28 cellular contexts compared by ENCODE assay signal in the genomic region with DNA sequence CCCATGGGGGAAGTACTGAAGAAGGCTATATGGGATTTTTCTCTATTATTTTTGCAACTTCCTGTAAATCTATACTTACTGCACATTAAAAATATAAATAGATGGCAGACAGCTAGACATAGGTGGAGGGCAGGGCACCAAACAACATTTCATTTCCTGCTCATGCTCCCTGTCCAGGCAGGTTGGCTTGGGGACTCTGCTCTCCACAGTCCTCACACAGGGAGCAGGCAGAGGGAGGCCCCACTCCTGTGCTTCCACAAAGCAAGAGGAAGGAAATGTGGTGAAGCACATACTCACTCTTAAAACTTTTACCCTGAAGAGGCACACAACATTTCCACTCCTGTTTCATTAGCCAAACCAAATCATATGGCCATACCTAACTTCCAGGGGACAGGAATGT. TPM values are rescaled to one million over a fixed set of nuclear protein-coding genes. Genes with fewer than 3 reads are reported as not detected.
A peak's percentile ranks its signal among the peaks of the same experiment; 100 is the strongest.
DNase-seq lines count a peak whose midpoint lies in the region; ATAC-seq, FAIRE-seq and TF ChIP-seq lines count a peak whose summit lies in the region.
"Had no signal": no experiment of that assay in that cellular context is flagged by ENCODE, and none has a peak within 500 bp of the region (broad histone marks: within the 10 kb centered on the region; RNA-seq: fewer than 3 reads in every experiment).

No MANE protein-coding gene starts in this region.

- no peaks in the 10 kb centered on the region for H3K9me3 ChIP-seq in A673 (ENCODE audit: low read depth, low read length, poor library complexity, severe bottlenecking)
- H3K9me3 ChIP-seq: body of pancreas, right lobe of liver, upper lobe of left lung had no signal

- no peak for TF ChIP-seq CTCF in A673 (conservative IDR thresholded peaks at IDR 0.05; ENCODE audit: low read depth, low read length)

- peak; percentile 65 for FAIRE-seq in HTR-8/SVneo (lab: Jason Lieb, UNC)
- FAIRE-seq: colon, D721Med had no signal

- H3K27ac ChIP-seq in A673 (ENCODE audit: low read depth, low read length, poor library complexity, severe bottlenecking), result peak overlapping the region; percentile 23
- H3K27ac ChIP-seq: body of pancreas, parathyroid adenoma, right lobe of liver, upper lobe of left lung had no signal

- H3K27me3 ChIP-seq in A673 (replicated peaks; ENCODE audit: insufficient read depth, low read depth, low read length, poor library complexity), result no peaks in the 10 kb centered on the region
- H3K27me3 ChIP-seq: body of pancreas, right lobe of liver, upper lobe of left lung had no signal

- H3K4me1 ChIP-seq in A673 (ENCODE audit: insufficient read depth, low read length, poor library complexity, severe bottlenecking), result peaks cover 18% of the 10 kb centered on the region
- H3K4me1 ChIP-seq: body of pancreas, right lobe of liver, upper lobe of left lung had no signal

- intact Hi-C loops in A673 (cut with micrococcal nuclease; ENCODE audit: unreplicated experiment), result no loop called here
- intact Hi-C loops in Right ventricle myocardium superior (cut with DNase I), result no loop called here

- ATAC-seq in HG02571 (IDR thresholded peaks at IDR 0.05; ENCODE audit: unreplicated experiment) (no peak), Right ventricle myocardium superior (ENCODE audit: poor library complexity) (no peak), GM19395 (IDR thresholded peaks at IDR 0.05; ENCODE audit: unreplicated experiment) (no peak)
- ATAC-seq: activated naive CD4-positive, alpha-beta T cell treated with anti-CD3 and anti-CD28 coated beads, Interleukin-2, amount 50 U/mL, for 72 hours; body of pancreas; PC-3; right lobe of liver had no signal

- H3K36me3 ChIP-seq in A673 (ENCODE audit: insufficient read depth, low read length, poor library complexity, severe bottlenecking), result no peaks in the 10 kb centered on the region
- H3K36me3 ChIP-seq: right lobe of liver, upper lobe of left lung had no signal

- H3K4me3 ChIP-seq in A673 (ENCODE audit: low read depth, low read length, poor library complexity, severe bottlenecking), result no peak overlapping the region
- H3K4me3 ChIP-seq: body of pancreas, right lobe of liver, upper lobe of left lung had no signal

- POLR2A ChIA-PET in A673 (lab: Charles Lee; ENCODE audit: low non-redundant PET), result no interaction called here

- CTCF ChIA-PET in A673 (lab: Charles Lee), result no interaction called here

- DNase-seq in A673 (ENCODE audit: low spot score), result peak; percentile 25
- no peak for DNase-seq in HTR-8/SVneo (ENCODE audit: insufficient read length, low spot score)
- peak; percentile 5 for DNase-seq in amniotic epithelial cell (ENCODE audit: low read depth)
- peak; percentile 9 for DNase-seq in iris pigment epithelial cell (ENCODE audit: low read depth)
- no peak for DNase-seq in NCI-H510A treated with DMSO at 0.1 percent for 48 hours (lab: John Stamatoyannopoulos, UW)
- DNase-seq in Right ventricle myocardium superior, result no peak
- DNase-seq: activated CD4-positive, alpha-beta T cell treated with anti-CD3 and anti-CD28 coated beads, Interleukin-2, amount 10 ng/mL, durations not matched to agents 7 days and 5 days; body of pancreas; EL; HCEC 1CT; NCI-H1436; NCI-H2107; NCI-H526 treated with DMSO at 0.1 percent for 48 hours; nephron progenitor cell; right lobe of liver; SHP77 treated with DMSO at 0.1 percent for 48 hours; stimulated activated CD4-positive, alpha-beta T cell treated with anti-CD3 and anti-CD28 coated beads, Interleukin-15, amount 100 ng/mL, for 24 hours; stimulated activated CD8-positive, alpha-beta memory T cell treated with anti-CD3 and anti-CD28 coated beads, Interleukin-4, amount 100 ng/mL, for 48 hours; T-helper 1 cell; upper lobe of left lung had no signal

- no TSS peak for BruUV-seq in A673 (replicated peaks; lab: Mats Ljungman, UMichigan)

RNA-seq across cellular contexts. Expression of a gene that starts 41.1 kb away (rescaled TPM):
- 3.0 and 4.0 TPM in 2 replicates for total RNA-seq in A673 (2021)
- 1.1 TPM for total RNA-seq in Right ventricle myocardium superior
- total RNA-seq: activated CD4-positive, alpha-beta T cell treated with anti-CD3 and anti-CD28 coated beads, Interleukin-2, amount 10 ng/mL, durations not matched to agents 7 days and 5 days; activated naive CD4-positive, alpha-beta T cell treated with anti-CD3 and anti-CD28 coated beads, Interleukin-2, amount 50 U/mL, for 72 hours; activated T-helper 1 cell treated with anti-CD3 and anti-CD28 coated beads, Interleukin-12 subunit alpha, Interleukin-12 subunit beta, Interleukin-2, Interleukin-4 antibody, amounts not matched to agents 30 ng/mL and 10 ng/mL and 1 ng/mL, durations not matched to agents 14 hours and 24 hours and 36 hours; PC-3 had no signal

Comparison
In these comparisons a context has a peak if more than half of its experiments do, and no peak if none do; other contexts are left out.
1. DNase-seq: peak in A673 (single experiment), amniotic epithelial cell (single experiment) and iris pigment epithelial cell (single experiment); none in HTR-8/SVneo (single experiment), NCI-H510A treated with DMSO at 0.1 percent for 48 hours (single experiment) and Right ventricle myocardium superior (single experiment).